In genomic region chr3:193897791-193898190, GRCh38 we compare ENCODE assay signal across 32 cellular contexts.
DNase-seq lines count a peak whose midpoint lies in the region; ATAC-seq, FAIRE-seq and TF ChIP-seq lines count a peak whose summit lies in the region.
"Had no signal": no experiment of that assay in that cellular context is flagged by ENCODE, and none has a peak within 500 bp of the region (broad histone marks: within the 10 kb centered on the region; RNA-seq: fewer than 3 reads in every experiment).

No MANE protein-coding gene starts in this region.

- BruUV-seq in K562 (replicated peaks; lab: Mats Ljungman, UMichigan), result no TSS peak

- WGBS in K562 (ENCODE audit: insufficient coverage, low coverage, missing lambda C conversion rate), result 33% methylated on average over 10 of the region's 10 CpGs
- 91 to 94% methylated on average over 10 of the region's 10 CpGs for WGBS in aorta, 2 donors

- H3K36me3 Mint-ChIP-seq in HFFc6 (ENCODE audit: low read depth) (no peaks in the 10 kb centered on the region), nephron (ENCODE audit: low read depth) (no peaks in the 10 kb centered on the region)
- H3K36me3 Mint-ChIP-seq: activated naive CD4-positive, alpha-beta T cell treated with anti-CD3 and anti-CD28 coated beads, Interleukin-2, amount 50 U/mL, for 72 hours; immature natural killer cell; naive thymus-derived CD4-positive, alpha-beta T cell had no signal

- peak overlapping the region; percentile 73 for H2AFZ ChIP-seq in K562 (ENCODE audit: low read depth, low read length)
- H2AFZ ChIP-seq: PC-9 had no signal

- POLR2A ChIA-PET in K562 (lab: Yijun Ruan, JAX), result interaction anchor here (0.5 kb wide), 1 partner anchor 8 kb away, joined by 3 read pairs; no protein-coding TSS in a partner anchor

- H3K4me1 ChIP-seq in K562 (replicated peaks in 1 of 2; ENCODE audit: control insufficient read depth in 2 of 2, insufficient read depth in 2 of 2, low read length in 2 of 2) (peaks cover 8 to 9% of the 10 kb centered on the region in 2 experiments; a peak in 2 of 5 replicates), aorta (ENCODE audit: control insufficient read depth in 1 of 2, insufficient read depth in 2 of 2, low read length in 2 of 2) (no peaks in the 10 kb centered on the region)
- H3K4me1 ChIP-seq: gastrocnemius medialis had no signal

- FAIRE-seq in K562 (lab: Jason Lieb, UNC), result no peak
- FAIRE-seq: endometrium had no signal

- H3K27me3 ChIP-seq in K562 (ENCODE audit: control insufficient read depth in 2 of 2, insufficient read depth in 2 of 2, low read length in 2 of 2) (no peaks in the 10 kb centered on the region), aorta (ENCODE audit: control insufficient read depth in 1 of 2, insufficient read depth in 2 of 2, low read length in 1 of 2) (no peaks in the 10 kb centered on the region)
- H3K27me3 ChIP-seq: cardiac muscle cell, gastrocnemius medialis, left lung, upper lobe of left lung had no signal

- H3K36me3 ChIP-seq in K562 (ENCODE audit: control insufficient read depth, insufficient read depth, low read length) (no peaks in the 10 kb centered on the region), aorta (ENCODE audit: control insufficient read depth in 1 of 2, insufficient read depth in 2 of 2, low read length in 1 of 2) (no peaks in the 10 kb centered on the region)
- H3K36me3 ChIP-seq: cardiac muscle cell, gastrocnemius medialis, left lung, upper lobe of left lung had no signal

- TF ChIP-seq EP300 in K562 (IDR thresholded peaks at IDR 0.05; ENCODE audit: low read length), result no peak

- peak overlapping the region; percentile 67; the same call in 1 of the 2 replicates for H3K4me3 Mint-ChIP-seq in HFFc6
- H3K4me3 Mint-ChIP-seq in nephron, result peak overlapping the region in 1 of 3 experiments; percentile 42
- H3K4me3 Mint-ChIP-seq: activated CD4-positive, alpha-beta memory T cell treated with anti-CD3 and anti-CD28 coated beads, Interleukin-2, amount 10 ng/mL, durations not matched to agents 7 days and 5 days; immature natural killer cell; naive thymus-derived CD4-positive, alpha-beta T cell had no signal

- no peaks in the 10 kb centered on the region for H3K79me2 ChIP-seq in K562 (ENCODE audit: control insufficient read depth, insufficient read depth, low read length)

- no peaks in the 10 kb centered on the region for H3K9me1 ChIP-seq in K562 (ENCODE audit: control insufficient read depth, insufficient read depth, low read length)

- in situ Hi-C loops in K562 (cut with MboI), result no loop called here

- H3K4me2 ChIP-seq in K562 (ENCODE audit: insufficient read depth, low read length), result peak overlapping the region; percentile 50
- H3K4me2 ChIP-seq: PC-9 had no signal

- H3K27me3 Mint-ChIP-seq in HFFc6 (ENCODE audit: insufficient read depth), result peaks cover 13% of the 10 kb centered on the region
- H3K27me3 Mint-ChIP-seq in nephron (ENCODE audit: low read depth), result peaks cover 8% of the 10 kb centered on the region

- H3K9me3 Mint-ChIP-seq in HFFc6 (no peaks in the 10 kb centered on the region), nephron (peaks cover 3% of the 10 kb centered on the region)
- H3K9me3 Mint-ChIP-seq: activated CD4-positive, alpha-beta memory T cell treated with anti-CD3 and anti-CD28 coated beads, Interleukin-2, amount 10 ng/mL, durations not matched to agents 7 days and 5 days; activated naive CD4-positive, alpha-beta T cell treated with anti-CD3 and anti-CD28 coated beads, Interleukin-2, amount 50 U/mL, for 72 hours; activated T-helper 2 cell treated with anti-CD3 and anti-CD28 coated beads, Interferon-gamma antibody, Interleukin-2, Interleukin-4, amounts not matched to agents 10 μg/mL and 5 μg/mL and 100 μg/mL, durations not matched to agents 14 hours and 24 hours and 36 hours; immature natural killer cell had no signal

- ATAC-seq in K562, result peak; percentile 65
- ATAC-seq in aorta (ENCODE audit: low FRiP score), result peak; percentile 52
- ATAC-seq: activated CD4-positive, CD25-positive, alpha-beta regulatory T cell treated with anti-CD3 and anti-CD28 coated beads, Interleukin-2, amount 50 U/mL, for 24 hours; activated naive CD4-positive, alpha-beta T cell treated with anti-CD3 and anti-CD28 coated beads, Interleukin-2, amount 50 U/mL, for 72 hours; left lung; naive thymus-derived CD4-positive, alpha-beta T cell had no signal

- H3K4me1 Mint-ChIP-seq in HFFc6 (ENCODE audit: low read depth) (no peaks in the 10 kb centered on the region), nephron (peaks cover 59% of the 10 kb centered on the region)
- H3K4me1 Mint-ChIP-seq: activated CD4-positive, alpha-beta memory T cell treated with anti-CD3 and anti-CD28 coated beads, Interleukin-2, amount 10 ng/mL, durations not matched to agents 7 days and 5 days; immature natural killer cell had no signal

- TF ChIP-seq CTCF in HFFc6 (IDR thresholded peaks at IDR 0.05) (no peak), K562 (IDR thresholded peaks at IDR 0.05 in 2 of 3, conservative IDR thresholded peaks at IDR 0.05 in 1 of 3; ENCODE audit: insufficient read depth in 2 of 3, low read depth in 1 of 3, low read length in 3 of 3) (no peak), nephron (IDR thresholded peaks at IDR 0.05; ENCODE audit: unreplicated experiment in 3 of 3) (no peak)

- no peak for TF ChIP-seq RAD21 in K562 (CRISPR knock-in tag; conservative IDR thresholded peaks at IDR 0.05 in 1 of 2, IDR thresholded peaks at IDR 0.05 in 1 of 2)

- TF ChIP-seq POLR2A in K562 (conservative IDR thresholded peaks at IDR 0.05), result no peak

- intact Hi-C loops in K562 (cut with micrococcal nuclease) (no loop called here), aorta (cut with DNase I) (no loop called here)

- H3K27ac Mint-ChIP-seq in HFFc6 (no peak overlapping the region), nephron (peak overlapping the region; percentile 26 to 65 (median 62))
- H3K27ac Mint-ChIP-seq: activated CD4-positive, alpha-beta memory T cell treated with anti-CD3 and anti-CD28 coated beads, Interleukin-2, amount 10 ng/mL, durations not matched to agents 7 days and 5 days; activated naive CD4-positive, alpha-beta T cell treated with anti-CD3 and anti-CD28 coated beads, Interleukin-2, amount 50 U/mL, for 72 hours; activated T-helper 2 cell treated with anti-CD3 and anti-CD28 coated beads, Interferon-gamma antibody, Interleukin-2, Interleukin-4, amounts not matched to agents 10 μg/mL and 5 μg/mL and 100 μg/mL, durations not matched to agents 14 hours and 24 hours and 36 hours; immature natural killer cell; naive thymus-derived CD4-positive, alpha-beta T cell had no signal

- DNase-seq in HFFc6, result no peak
- DNase-seq in K562 (ENCODE audit: extremely low read depth in 1 of 4, low spot score in 3 of 4), result peak in 1 of 4 experiments; percentile 35
- DNase-seq in aorta, result no peak
- no peak for DNase-seq in amygdala (lab: John Stamatoyannopoulos, UW)
- DNase-seq in KG1 (lab: John Stamatoyannopoulos, UW), result no peak
- DNase-seq in NCI-H748 treated with DMSO at 0.1 percent for 48 hours (lab: John Stamatoyannopoulos, UW), result no peak
- DNase-seq: activated CD4-positive, alpha-beta memory T cell treated with anti-CD3 and anti-CD28 coated beads, Interleukin-2, amount 10 ng/mL, durations not matched to agents 7 days and 5 days; activated CD8-positive, alpha-beta memory T cell treated with anti-CD3 and anti-CD28 coated beads, Interleukin-2, amount 50 U/mL, for 48 hours; anterior cingulate cortex; dermis blood vessel endothelial cell; DND-41; hypothalamus; immature natural killer cell; left lung; midbrain; naive thymus-derived CD4-positive, alpha-beta T cell; NCI-H1048; NCI-H1694; NCI-H2171 treated with DMSO at 0.1 percent for 48 hours; NCI-H524; NK-92 treated with Interleukin-12 subunit alpha and Interleukin-12 subunit beta, amount 100 ng/mL, for 24 hours; PC-9; SHP77; stimulated activated CD4-positive, alpha-beta T cell treated with anti-CD3 and anti-CD28 coated beads, Interleukin-2, amount 100 ng/mL, for 48 hours had no signal

- peak overlapping the region in 1 of 2 experiments; percentile 65; a peak in 1 of 4 replicates for H3K9ac ChIP-seq in K562 (ENCODE audit: insufficient read depth in 1 of 2, low read depth in 2 of 2, low read length in 2 of 2)

- H4K20me1 ChIP-seq in K562 (replicated peaks; ENCODE audit: control insufficient read depth, insufficient read depth, low read length), result no peaks in the 10 kb centered on the region

- peaks cover 7% of the 10 kb centered on the region; the same call in 1 of the 2 replicates for H3K9me3 ChIP-seq in K562 (replicated peaks; ENCODE audit: control insufficient read depth, insufficient read depth, low read depth, low read length)
- H3K9me3 ChIP-seq in aorta (ENCODE audit: control insufficient read depth, low read length), result peaks cover 2% of the 10 kb centered on the region
- H3K9me3 ChIP-seq: gastrocnemius medialis, left lung, upper lobe of left lung had no signal

- H3K4me3 ChIP-seq in K562, result no peak overlapping the region
- no peak overlapping the region for H3K4me3 ChIP-seq in aorta (ENCODE audit: low read length in 2 of 2)
- H3K4me3 ChIP-seq: cardiac muscle cell, gastrocnemius medialis, left lung, PC-9, upper lobe of left lung had no signal

- H3K27ac ChIP-seq in K562 (ENCODE audit: extremely low read depth, low read depth, low read length), result no peak overlapping the region
- H3K27ac ChIP-seq in aorta (ENCODE audit: low read depth in 1 of 2, low read length in 2 of 2), result no peak overlapping the region
- H3K27ac ChIP-seq: cardiac muscle cell, gastrocnemius medialis, left lung, PC-9, upper lobe of left lung had no signal

- CTCF ChIA-PET in K562 (lab: Yijun Ruan, JAX; ENCODE audit: low intra/inter-chr PET ratio), result no interaction called here

TF ChIP-seq in K562, 482 proteins besides CTCF, POLR2A, EP300 and RAD21 (continues in another document):
- no peak for TF ChIP-seq NONO (IDR thresholded peaks at IDR 0.05; ENCODE audit: low read depth in 2 of 2, low read length in 1 of 2)
- peak; percentile 57; the same call in 1 of the 2 replicates for TF ChIP-seq ETV1 (tag; conservative IDR thresholded peaks at IDR 0.05; ENCODE audit: low read depth)
- no peak for TF ChIP-seq ZNF174 (CRISPR knock-in tag; IDR thresholded peaks at IDR 0.05)
